ENCODE assay signal across 16 cellular contexts in genomic region chr2:188607501-188607900, GRCh38.
DNase-seq lines count a peak whose midpoint lies in the region; ATAC-seq and TF ChIP-seq lines count a peak whose summit lies in the region.
"Had no signal": no experiment of that assay in that cellular context is flagged by ENCODE, and none has a peak within 500 bp of the region (broad histone marks: within the 10 kb centered on the region; RNA-seq: fewer than 3 reads in every experiment).

No MANE protein-coding gene starts in this region.

- H3K36me3 ChIP-seq in fibroblast of lung (ENCODE audit: control insufficient read depth, insufficient read depth, low read length) (no peaks in the 10 kb centered on the region), tibial artery (no peaks in the 10 kb centered on the region)
- H3K36me3 ChIP-seq: lower lobe of right lung, Peyer's patch, stomach had no signal

- H3K4me3 Mint-ChIP-seq in stimulated activated naive B cell treated with anti-CD40 and anti-IgM and Interleukin-4, amounts not matched to agents 10 μg/mL and 1 μg/mL and 100 μg/mL, for 72 hours: no peak overlapping the region
- H3K4me3 Mint-ChIP-seq: nephron progenitor cell had no signal

- no peak overlapping the region for H3K4me2 ChIP-seq in fibroblast of lung (ENCODE audit: extremely low read depth, insufficient read depth, low read length)

- no peak overlapping the region for H3K27ac Mint-ChIP-seq in stimulated activated naive B cell treated with anti-CD40 and anti-IgM and Interleukin-4, amounts not matched to agents 10 μg/mL and 1 μg/mL and 100 μg/mL, for 72 hours
- H3K27ac Mint-ChIP-seq: nephron progenitor cell had no signal

- H3K4me1 ChIP-seq in fibroblast of lung (ENCODE audit: control insufficient read depth, extremely low read depth, insufficient read depth, low read length) (peaks cover 10% of the 10 kb centered on the region), tibial artery (peaks cover 0 to 26% (median 1%) of the 10 kb centered on the region in 4 donors)
- H3K4me1 ChIP-seq: lower lobe of right lung had no signal

- H2AFZ ChIP-seq in fibroblast of lung (ENCODE audit: low read length): no peak overlapping the region

- H3K79me2 ChIP-seq in fibroblast of lung (ENCODE audit: control insufficient read depth, insufficient read depth, low read length): no peaks in the 10 kb centered on the region

- H3K9me3 Mint-ChIP-seq in stimulated activated naive B cell treated with anti-CD40 and anti-IgM and Interleukin-4, amounts not matched to agents 10 μg/mL and 1 μg/mL and 100 μg/mL, for 72 hours: no peaks in the 10 kb centered on the region

- no peaks in the 10 kb centered on the region for H3K4me1 Mint-ChIP-seq in stimulated activated naive B cell treated with anti-CD40 and anti-IgM and Interleukin-4, amounts not matched to agents 10 μg/mL and 1 μg/mL and 100 μg/mL, for 72 hours
- H3K4me1 Mint-ChIP-seq: nephron progenitor cell had no signal

- H3K27ac ChIP-seq in fibroblast of lung (ENCODE audit: insufficient read depth, low read length) (no peak overlapping the region), tibial artery (no peak overlapping the region)
- H3K27ac ChIP-seq: HL-60, lower lobe of right lung, Peyer's patch, stomach had no signal

- H3K9ac ChIP-seq in fibroblast of lung (ENCODE audit: insufficient read depth, low read length): no peak overlapping the region

- no peak overlapping the region for H3K4me3 ChIP-seq in fibroblast of lung (replicated peaks in 1 of 4; ENCODE audit: control extremely low read depth in 1 of 4, insufficient read depth in 1 of 4, low read depth in 3 of 4, low read length in 4 of 4)
- no peak overlapping the region for H3K4me3 ChIP-seq in tibial artery
- H3K4me3 ChIP-seq: lower lobe of right lung, Peyer's patch, stomach had no signal

- intact Hi-C loops in tibial artery (cut with DNase I; ENCODE audit: low total_unique reads): no loop called here

- TF ChIP-seq CTCF in fibroblast of lung (conservative IDR thresholded peaks at IDR 0.05 in 1 of 2, IDR thresholded peaks at IDR 0.05 in 1 of 2; ENCODE audit: low read depth in 1 of 2, low read length in 2 of 2): no peak
- TF ChIP-seq CTCF in tibial artery (IDR thresholded peaks at IDR 0.05): no peak

- no peaks in the 10 kb centered on the region for H3K36me3 Mint-ChIP-seq in stimulated activated naive B cell treated with anti-CD40 and anti-IgM and Interleukin-4, amounts not matched to agents 10 μg/mL and 1 μg/mL and 100 μg/mL, for 72 hours

- no peaks in the 10 kb centered on the region for H3K27me3 Mint-ChIP-seq in stimulated activated naive B cell treated with anti-CD40 and anti-IgM and Interleukin-4, amounts not matched to agents 10 μg/mL and 1 μg/mL and 100 μg/mL, for 72 hours

- in situ Hi-C loops in ACHN (cut with HindIII; ENCODE audit: low pct_ligation_motif_present, low pct_unique_long_range_greater_than_20kb, low sequenced_read_pairs): no loop called here

- H3K9me3 ChIP-seq in fibroblast of lung (ENCODE audit: control insufficient read depth, insufficient read depth, low read depth, low read length) (no peaks in the 10 kb centered on the region), tibial artery (peaks cover 0 to 4% (median 0%) of the 10 kb centered on the region in 3 donors)
- H3K9me3 ChIP-seq: lower lobe of right lung, Peyer's patch had no signal

- no peaks in the 10 kb centered on the region for H4K20me1 ChIP-seq in fibroblast of lung (ENCODE audit: control insufficient read depth, extremely low read depth, insufficient read depth, low read length)

- H3K27me3 ChIP-seq in fibroblast of lung (ENCODE audit: control insufficient read depth, insufficient read depth, low read length) (no peaks in the 10 kb centered on the region), tibial artery (no peaks in the 10 kb centered on the region)
- H3K27me3 ChIP-seq: Peyer's patch, stomach had no signal

- no peak for ATAC-seq in HG03097 (IDR thresholded peaks at IDR 0.05; ENCODE audit: low FRiP score, unreplicated experiment)
- ATAC-seq in stimulated activated naive B cell treated with anti-CD40 and anti-IgM and Interleukin-4, amounts not matched to agents 10 μg/mL and 1 μg/mL and 100 μg/mL, for 72 hours (replicated peaks): no peak
- ATAC-seq: lower lobe of right lung, right cardiac atrium had no signal

- DNase-seq in ACHN (peak; percentile 8), HT-29 (ENCODE audit: low spot score) (peak; percentile 14), SK-N-DZ (ENCODE audit: low spot score) (peak; percentile 5), fibroblast of lung (ENCODE audit: low read depth in 2 of 2) (peak; percentile 34 to 61), tibial artery (no peak)
- no peak for DNase-seq in activated T-cell treated with anti-CD3 and anti-CD28 coated beads, Interleukin-2, amount 50 U/mL, for 48 hours
- DNase-seq in stimulated activated naive B cell treated with anti-CD40 and anti-IgM and Interleukin-4, amounts not matched to agents 10 μg/mL and 1 μg/mL and 100 μg/mL, for 72 hours: no peak
- DNase-seq: lower lobe of right lung, NCI-H1105, NCI-H510A, nephron progenitor cell, Peyer's patch, right cardiac atrium, stomach had no signal

Comparison
In these comparisons a context has a peak if more than half of its experiments do, and no peak if none do; other contexts are left out.
1. DNase-seq: peak in ACHN (single experiment), HT-29 (single experiment), SK-N-DZ (single experiment) and fibroblast of lung (2 of 2); none in activated T-cell treated with anti-CD3 and anti-CD28 coated beads, Interleukin-2, amount 50 U/mL, for 48 hours (0 of 2), stimulated activated naive B cell treated with anti-CD40 and anti-IgM and Interleukin-4, amounts not matched to agents 10 μg/mL and 1 μg/mL and 100 μg/mL, for 72 hours (single experiment) and tibial artery (0 of 2).